9 cellular contexts compared by ENCODE assay signal in the genomic region with DNA sequence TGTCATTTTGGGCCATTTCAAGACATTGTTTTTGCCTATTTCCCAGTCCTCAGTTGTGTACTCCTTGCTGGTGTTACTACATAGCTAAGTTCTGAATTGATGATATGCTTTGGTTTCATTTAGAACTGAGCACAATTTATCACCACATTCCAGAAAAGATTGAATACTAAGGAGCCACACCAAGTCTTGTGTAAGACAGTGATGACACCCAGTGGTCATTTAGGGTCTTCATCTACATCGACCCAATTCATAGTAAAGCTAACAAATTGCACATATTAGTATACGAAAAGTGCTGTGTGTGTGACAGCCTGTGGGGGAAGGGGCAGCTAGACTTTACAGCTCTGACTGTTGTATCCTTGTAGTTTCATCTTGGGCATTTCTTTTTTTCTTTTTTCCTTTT. TPM values are rescaled to one million over a fixed set of nuclear protein-coding genes. Genes with fewer than 3 reads are reported as not detected.
A peak's percentile ranks its signal among the peaks of the same experiment; 100 is the strongest.
DNase-seq lines count a peak whose midpoint lies in the region; ATAC-seq, FAIRE-seq and TF ChIP-seq lines count a peak whose summit lies in the region.
"Had no signal": no experiment of that assay in that cellular context is flagged by ENCODE, and none has a peak within 500 bp of the region (broad histone marks: within the 10 kb centered on the region; RNA-seq: fewer than 3 reads in every experiment).

No MANE protein-coding gene starts in this region.

- TF ChIP-seq EP300 in suprapubic skin (IDR thresholded peaks at IDR 0.05): no peak

- H3K4me1 Mint-ChIP-seq in nephron progenitor cell: peaks cover 10% of the 10 kb centered on the region
- H3K4me1 Mint-ChIP-seq in CD8-positive, alpha-beta memory T cell: peaks cover 0 to under 1% (median 0%) of the 10 kb centered on the region in 3 donors
- H3K4me1 Mint-ChIP-seq: activated B cell treated with CpG ODN at 0.5 μM for 24 hours had no signal

- no peak for TF ChIP-seq POLR2A in suprapubic skin (IDR thresholded peaks at IDR 0.05)

- POLR2A ChIA-PET in CD8-positive, alpha-beta memory T cell (lab: Charles Lee): interaction anchor here (0.6 kb wide), 1 partner anchor 432 kb away, joined by 3 read pairs; no protein-coding TSS in a partner anchor

- H3K4me3 ChIP-seq in LNCaP clone FGC (ENCODE audit: low read depth, low read length) (no peak overlapping the region), brain microvascular endothelial cell (ENCODE audit: low read depth, low read length) (no peak overlapping the region), suprapubic skin (no peak overlapping the region)
- no peak overlapping the region for H3K4me3 ChIP-seq in CD8-positive, alpha-beta memory T cell (ENCODE audit: low read length)

- H3K36me3 Mint-ChIP-seq in nephron progenitor cell (ENCODE audit: low read depth): no peaks in the 10 kb centered on the region
- H3K36me3 Mint-ChIP-seq in CD8-positive, alpha-beta memory T cell: no peaks in the 10 kb centered on the region

- H3K36me3 ChIP-seq in brain microvascular endothelial cell (replicated peaks) (no peaks in the 10 kb centered on the region), suprapubic skin (no peaks in the 10 kb centered on the region)
- no peaks in the 10 kb centered on the region for H3K36me3 ChIP-seq in CD8-positive, alpha-beta memory T cell (ENCODE audit: insufficient read depth, low read length)

- no peaks in the 10 kb centered on the region for H3K9me3 Mint-ChIP-seq in nephron progenitor cell
- no peaks in the 10 kb centered on the region for H3K9me3 Mint-ChIP-seq in CD8-positive, alpha-beta memory T cell
- H3K9me3 Mint-ChIP-seq: activated B cell treated with CpG ODN at 0.5 μM for 24 hours had no signal

- H3K9me3 ChIP-seq in CD8-positive, alpha-beta memory T cell (ENCODE audit: low read length): no peaks in the 10 kb centered on the region
- no peaks in the 10 kb centered on the region for H3K9me3 ChIP-seq in suprapubic skin

- H3K27ac Mint-ChIP-seq in nephron progenitor cell: no peak overlapping the region
- no peak overlapping the region for H3K27ac Mint-ChIP-seq in CD8-positive, alpha-beta memory T cell
- H3K27ac Mint-ChIP-seq: activated B cell treated with CpG ODN at 0.5 μM for 24 hours had no signal

- DNase-seq in LNCaP clone FGC (ENCODE audit: low read depth) (no peak), brain microvascular endothelial cell (no peak), nephron progenitor cell (no peak), NCI-H1417 treated with DMSO at 0.1 percent for 48 hours (lab: John Stamatoyannopoulos, UW) (no peak), suprapubic skin (ENCODE audit: low spot score in 2 of 2) (no peak)
- no peak for DNase-seq in CD8-positive, alpha-beta memory T cell
- DNase-seq: activated B cell treated with CpG ODN at 0.5 μM for 24 hours had no signal

- no peak overlapping the region for H3K27ac ChIP-seq in brain microvascular endothelial cell
- H3K27ac ChIP-seq in CD8-positive, alpha-beta memory T cell (ENCODE audit: low read depth, low read length): no peak overlapping the region
- no peak overlapping the region for H3K27ac ChIP-seq in suprapubic skin

- H3K4me3 Mint-ChIP-seq in nephron progenitor cell: no peak overlapping the region
- H3K4me3 Mint-ChIP-seq in CD8-positive, alpha-beta memory T cell: no peak overlapping the region
- H3K4me3 Mint-ChIP-seq: activated B cell treated with CpG ODN at 0.5 μM for 24 hours had no signal

- FAIRE-seq in G401.6 (lab: Jason Lieb, UNC): peak; percentile 77

- peaks cover 35% of the 10 kb centered on the region for H3K27me3 Mint-ChIP-seq in nephron progenitor cell (ENCODE audit: low read depth, poor library complexity)
- peaks cover 19 to 45% of the 10 kb centered on the region in 2 donors for H3K27me3 Mint-ChIP-seq in CD8-positive, alpha-beta memory T cell

- no peaks in the 10 kb centered on the region for H3K4me1 ChIP-seq in CD8-positive, alpha-beta memory T cell (ENCODE audit: insufficient read depth, low read length)
- H3K4me1 ChIP-seq in suprapubic skin: no peaks in the 10 kb centered on the region

- CTCF ChIA-PET in CD8-positive, alpha-beta memory T cell (lab: Charles Lee): interaction anchor here (0.7 to 2.9 kb wide), 9 partner anchors 9 to 410 kb away, joined by 3 to 8 read pairs (median 5); no protein-coding TSS in a partner anchor

- no peak for ATAC-seq in GM21717 (IDR thresholded peaks at IDR 0.05; ENCODE audit: unreplicated experiment)

- WGBS in suprapubic skin: 48% methylated on average over 2 of the region's 2 CpGs

- in situ Hi-C loops in brain microvascular endothelial cell (cut with HindIII; ENCODE audit: low pct_ligation_motif_present, low sequenced_read_pairs): loop anchor here (25.0 kb wide), 1 partner anchor 301 kb away; no protein-coding TSS in a partner anchor

- H3K27me3 ChIP-seq in brain microvascular endothelial cell (replicated peaks) (no peaks in the 10 kb centered on the region), suprapubic skin (peaks cover 26% of the 10 kb centered on the region)
- H3K27me3 ChIP-seq in CD8-positive, alpha-beta memory T cell (ENCODE audit: insufficient read depth, low read length, poor library complexity, severe bottlenecking): peaks cover 11% of the 10 kb centered on the region

- TF ChIP-seq CTCF in LNCaP clone FGC (IDR thresholded peaks at IDR 0.05; ENCODE audit: control insufficient read depth, extremely low read depth, insufficient read depth) (peak; percentile 20; the same call in 1 of the 2 replicates), brain microvascular endothelial cell (IDR thresholded peaks at IDR 0.05; ENCODE audit: low read depth, low read length, missing control alignments) (peak; percentile 44), nephron progenitor cell (IDR thresholded peaks at IDR 0.05) (peak; percentile 29), suprapubic skin (IDR thresholded peaks at IDR 0.05) (no peak)

RNA-seq across cellular contexts. Expression of a gene that starts 10.9 kb away (rescaled TPM):
- under 1 TPM in 1 of 2 experiments, not detected in 1; 0.16 TPM for total RNA-seq in CD8-positive, alpha-beta memory T cell
- polyA plus RNA-seq in CD8-positive, alpha-beta memory T cell: not detected
- total RNA-seq in suprapubic skin: 1 to 10 TPM in 1 of 4 donors, under 1 TPM in 2, not detected in 1; 0.30 to 1.1 (median 0.42) TPM

RNA-seq across cellular contexts. Expression of a gene that starts 28.3 kb away (rescaled TPM):
- not detected for total RNA-seq in CD8-positive, alpha-beta memory T cell
- polyA plus RNA-seq in CD8-positive, alpha-beta memory T cell: not detected
- 1 to 10 TPM in 1 of 4 donors, under 1 TPM in 2, not detected in 1; 0.19 to 1.6 (median 0.44) TPM for total RNA-seq in suprapubic skin
- total RNA-seq: activated B cell treated with CpG ODN at 0.5 μM for 24 hours had no signal

Comparison
In these comparisons a context has a peak if more than half of its experiments do, and no peak if none do; other contexts are left out.
1. CTCF ChIP-seq: peak in LNCaP clone FGC (single experiment), brain microvascular endothelial cell (single experiment) and nephron progenitor cell (single experiment); none in suprapubic skin (0 of 2).